ENCODE assay signal across 8 cellular contexts in the genomic region with DNA sequence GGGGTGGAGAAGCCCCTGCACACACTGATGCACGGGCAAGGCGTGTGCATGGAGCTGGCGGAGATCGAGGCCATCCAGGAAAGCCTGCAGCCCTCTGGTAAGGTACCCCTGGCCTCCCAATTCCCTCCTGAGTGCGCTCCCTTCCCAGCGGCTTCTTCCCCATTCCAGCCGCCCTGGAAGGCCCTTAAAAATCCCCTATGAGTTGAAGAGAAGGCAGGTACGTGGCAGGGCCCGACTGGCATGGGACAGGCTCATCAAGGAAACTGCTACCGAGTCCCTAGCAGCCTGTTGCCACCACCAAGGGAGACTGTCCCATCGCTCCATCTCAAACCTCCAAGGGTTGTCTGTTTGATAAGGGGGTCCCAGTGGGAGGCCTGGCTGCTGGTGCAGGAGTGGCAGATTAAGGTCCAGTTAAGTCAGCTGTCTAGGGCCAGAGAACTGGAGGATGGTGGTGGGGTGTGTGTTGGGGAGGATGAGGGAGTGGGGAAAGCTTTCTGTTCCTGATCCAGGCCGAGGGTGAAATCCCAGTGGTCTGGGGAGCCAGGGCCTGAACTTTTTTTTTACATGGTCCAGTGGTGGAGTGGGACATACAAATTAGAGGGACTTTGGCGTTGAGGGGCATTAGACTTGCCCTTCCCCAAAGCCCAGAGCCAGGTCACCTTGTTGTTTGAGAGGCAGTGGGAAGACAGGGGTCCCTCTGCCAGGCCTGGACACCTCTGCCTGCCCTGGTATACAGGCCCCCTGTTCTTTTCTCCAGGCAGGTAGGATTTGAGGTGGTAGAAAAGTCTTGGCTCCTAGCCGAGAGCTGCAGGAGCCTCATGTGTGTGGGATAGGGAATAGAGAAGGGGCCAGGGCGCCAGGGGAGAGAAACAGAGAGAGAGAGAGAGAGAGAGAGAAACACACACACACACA. TPM values are rescaled to one million over a fixed set of nuclear protein-coding genes. Genes with fewer than 3 reads are reported as not detected.
A peak's percentile ranks its signal among the peaks of the same experiment; 100 is the strongest.
DNase-seq lines count a peak whose midpoint lies in the region; ATAC-seq and TF ChIP-seq lines count a peak whose summit lies in the region.

No MANE protein-coding gene starts in this region.

- peaks cover 0 to 7% (median 0%) of the 10 kb centered on the region in 3 donors for H3K27me3 ChIP-seq in psoas muscle (ENCODE audit: insufficient read depth in 3 of 3, low read length in 2 of 3)

- H3K4me1 ChIP-seq in psoas muscle: peaks cover 16% of the 10 kb centered on the region

- H3K27ac Mint-ChIP-seq in T-helper 17 cell: peak overlapping the region; percentile 90

- TF ChIP-seq CTCF in GM20000 (IDR thresholded peaks at IDR 0.05; ENCODE audit: extremely low read depth, missing control alignments): no peak
- TF ChIP-seq CTCF in psoas muscle (IDR thresholded peaks at IDR 0.05): no peak

- H3K36me3 Mint-ChIP-seq in T-helper 17 cell (ENCODE audit: low read depth): peaks cover 4% of the 10 kb centered on the region

- intact Hi-C loops in psoas muscle (cut with DNase I): loop anchor here (2.0 to 5.0 kb wide), 5 partner anchors 33 to 117 kb away; no protein-coding TSS in a partner anchor

- peaks cover 0 to 4% of the 10 kb centered on the region in 2 donors for H3K36me3 ChIP-seq in psoas muscle (ENCODE audit: insufficient read depth in 1 of 2, low read depth in 1 of 2)

- peak overlapping the region; percentile 78 for H3K4me3 ChIP-seq in psoas muscle

- peak overlapping the region; percentile 87 for H3K4me3 Mint-ChIP-seq in T-helper 17 cell

- H3K9me3 ChIP-seq in T-helper 17 cell (ENCODE audit: control insufficient read depth, low read length, poor library complexity, severe bottlenecking) (no peaks in the 10 kb centered on the region), psoas muscle (no peaks in the 10 kb centered on the region)

- ATAC-seq in T-helper 17 cell (peak; percentile 20), psoas muscle (no peak), GM19455 (IDR thresholded peaks at IDR 0.05; ENCODE audit: unreplicated experiment) (no peak), GM19023 (IDR thresholded peaks at IDR 0.05; ENCODE audit: unreplicated experiment) (no peak)

- H3K27ac ChIP-seq in psoas muscle: peak overlapping the region; percentile 75

- peak; percentile 46 for DNase-seq in GM20000 (ENCODE audit: low spot score)
- DNase-seq in T-helper 17 cell: no peak
- DNase-seq in fibroblast of gingiva (ENCODE audit: low read depth): peak; percentile 45
- no peak for DNase-seq in psoas muscle
- DNase-seq in GOT3 (lab: John Stamatoyannopoulos, UW): no peak
- DNase-seq in NCI-H146 treated with DMSO at 0.1 percent for 48 hours (lab: John Stamatoyannopoulos, UW; ENCODE audit: unreplicated experiment): no peak

- no peaks in the 10 kb centered on the region for H3K27me3 Mint-ChIP-seq in T-helper 17 cell

- 35 to 40% (median 36%) methylated on average over 15 of the region's 15 CpGs for WGBS in psoas muscle, 3 donors

- peaks cover 37% of the 10 kb centered on the region for H3K4me1 Mint-ChIP-seq in T-helper 17 cell

RNA-seq across cellular contexts. Expression of gene IGFBP4, which starts 1.0 kb away (rescaled TPM):
- total RNA-seq in T-helper 17 cell (1 to 10 TPM; 5.7 to 7.0 TPM), psoas muscle (100 to 1,000 TPM in 2 of 4 donors, 10 to 100 TPM in 2; 64.8 to 106 (median 87.9) TPM)
- polyA plus RNA-seq in psoas muscle: 10 to 100 TPM; 44.2 to 65.1 (median 49.0) TPM

RNA-seq across cellular contexts. Expression of gene TOP2A, which starts 26.5 kb away (rescaled TPM):
- 1 to 10 TPM; 4.1 to 6.4 TPM for total RNA-seq in T-helper 17 cell
- under 1 TPM; 0.15 to 0.84 (median 0.46) TPM for total RNA-seq in psoas muscle
- under 1 TPM in 2 of 3 donors, not detected in 1; 0.14 to 0.18 TPM for polyA plus RNA-seq in psoas muscle

RNA-seq across cellular contexts. Expression of gene TNS4, which starts 57.2 kb away (rescaled TPM):
- total RNA-seq in T-helper 17 cell: 1 to 10 TPM in 1 of 2 donors, under 1 TPM in 1; 0.77 to 1.7 TPM
- under 1 TPM in 1 of 4 donors, not detected in 3; 0.06 TPM for total RNA-seq in psoas muscle
- polyA plus RNA-seq in psoas muscle: under 1 TPM in 1 of 3 donors, not detected in 2; 0.04 TPM

Comparison
In these comparisons a context has a peak if more than half of its experiments do, and no peak if none do; other contexts are left out.
1. DNase-seq: peak in GM20000 (single experiment) and fibroblast of gingiva (single experiment); none in T-helper 17 cell (0 of 3), psoas muscle (0 of 2), GOT3 (single experiment) and NCI-H146 treated with DMSO at 0.1 percent for 48 hours (single experiment).
2. RNA of gene IGFBP4, which starts 1.0 kb away (total RNA-seq): 64.8 to 106 TPM in psoas muscle; 5.7 to 7.0 TPM in T-helper 17 cell; every median in the first group is over 4 times any median in the second.